14 cellular contexts compared by ENCODE assay signal in the genomic region with DNA sequence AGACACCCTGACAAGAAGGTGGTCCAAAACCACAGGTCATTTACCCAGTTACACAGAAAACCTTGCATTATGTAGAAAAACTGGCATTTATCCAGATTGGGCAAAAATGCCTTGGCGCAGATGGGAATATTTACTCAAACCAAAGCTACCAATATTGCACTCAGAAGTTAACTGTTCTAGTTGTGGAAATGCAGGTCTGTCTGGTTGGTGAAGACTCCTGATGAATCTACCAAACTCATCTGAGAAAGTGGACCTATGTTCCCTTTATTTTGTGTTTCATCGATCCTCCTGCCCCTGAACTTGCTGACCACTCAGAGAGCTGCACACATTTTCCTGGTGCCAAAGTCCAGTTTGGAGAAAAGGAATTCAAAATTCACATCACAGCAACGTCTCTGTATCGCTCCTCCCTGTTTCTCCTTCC.
DNase-seq lines count a peak whose midpoint lies in the region; ATAC-seq and TF ChIP-seq lines count a peak whose summit lies in the region.
"Had no signal": no experiment of that assay in that cellular context is flagged by ENCODE, and none has a peak within 500 bp of the region (broad histone marks: within the 10 kb centered on the region; RNA-seq: fewer than 3 reads in every experiment).

No MANE protein-coding gene starts in this region.

- H3K9me3 ChIP-seq in adipocyte (ENCODE audit: control insufficient read depth, low read length) (no peaks in the 10 kb centered on the region), ovary (no peaks in the 10 kb centered on the region), upper lobe of left lung (no peaks in the 10 kb centered on the region)

- TF ChIP-seq POLR2A in ovary (IDR thresholded peaks at IDR 0.05): no peak
- no peak for TF ChIP-seq POLR2A in upper lobe of left lung (IDR thresholded peaks at IDR 0.05)

- H3K4me1 ChIP-seq in adipocyte (ENCODE audit: control insufficient read depth, insufficient read depth, low read length) (peaks cover 35% of the 10 kb centered on the region), ovary (ENCODE audit: insufficient read depth) (peaks cover 9% of the 10 kb centered on the region), upper lobe of left lung (peaks cover 0 to 8% (median 5%) of the 10 kb centered on the region in 4 donors)

- peak overlapping the region; percentile 70 for H3K4me3 ChIP-seq in adipocyte (ENCODE audit: low read length)
- no peak overlapping the region for H3K4me3 ChIP-seq in ovary
- H3K4me3 ChIP-seq in upper lobe of left lung: no peak overlapping the region
- H3K4me3 ChIP-seq: lung had no signal

- H3K9ac ChIP-seq in adipocyte (ENCODE audit: low read length): peak overlapping the region; percentile 78

- WGBS in ovary, 3 donors: 23 to 26% (median 24%) methylated on average over 4 of the region's 4 CpGs
- WGBS in upper lobe of left lung, 2 donors: 72 to 77% methylated on average over 4 of the region's 4 CpGs

- TF ChIP-seq CTCF in ovary (IDR thresholded peaks at IDR 0.05) (no peak), upper lobe of left lung (IDR thresholded peaks at IDR 0.05) (no peak), omental fat pad (IDR thresholded peaks at IDR 0.05) (no peak)

- intact Hi-C loops in ovary (cut with DNase I): no loop called here

- DNase-seq in adipocyte (ENCODE audit: low read depth): peak; percentile 27
- peak; percentile 10 for DNase-seq in fibroblast of peridontal ligament (ENCODE audit: extremely low read depth)
- no peak for DNase-seq in ovary
- DNase-seq in upper lobe of left lung: no peak
- DNase-seq in omental fat pad (ENCODE audit: low spot score): no peak
- no peak for DNase-seq in NCI-H82 (lab: John Stamatoyannopoulos, UW)
- DNase-seq: activated CD4-positive, alpha-beta T cell treated with anti-CD3 and anti-CD28 coated beads, Interleukin-2, amount 50 U/mL, for 48 hours; activated effector memory CD4-positive, alpha-beta T cell treated with anti-CD3 and anti-CD28 coated beads, Interleukin-2, amount 50 U/mL, for 16 hours; CD4-positive, CD25-positive, alpha-beta regulatory T cell; NCI-H1092; T-helper 9 cell had no signal

- no peak for TF ChIP-seq EP300 in ovary (IDR thresholded peaks at IDR 0.05)
- no peak for TF ChIP-seq EP300 in upper lobe of left lung (IDR thresholded peaks at IDR 0.05)

- ATAC-seq in upper lobe of left lung (ENCODE audit: low FRiP score in 2 of 2): no peak
- ATAC-seq in omental fat pad (ENCODE audit: low FRiP score): no peak
- no peak for ATAC-seq in GM19452 (IDR thresholded peaks at IDR 0.05; ENCODE audit: unreplicated experiment)
- ATAC-seq: stimulated activated effector memory CD8-positive, alpha-beta T cell treated with anti-CD3 and anti-CD28 coated beads, Interleukin-12 subunit alpha, Interleukin-12 subunit beta, amount 100 ng/mL, for 72 hours had no signal

- H3K27me3 ChIP-seq in adipocyte (replicated peaks; ENCODE audit: control insufficient read depth, insufficient read depth, low read length) (no peaks in the 10 kb centered on the region), ovary (no peaks in the 10 kb centered on the region), upper lobe of left lung (no peaks in the 10 kb centered on the region)

- no peaks in the 10 kb centered on the region for H3K36me3 ChIP-seq in adipocyte (ENCODE audit: control insufficient read depth, insufficient read depth, low read length, severe bottlenecking)
- H3K36me3 ChIP-seq in ovary: no peaks in the 10 kb centered on the region
- H3K36me3 ChIP-seq in upper lobe of left lung: no peaks in the 10 kb centered on the region

- H3K27ac ChIP-seq in ovary (peak overlapping the region; percentile 58 to 84), upper lobe of left lung (peak overlapping the region in 3 of 4 donors; percentile 16 to 68 (median 59))

Comparison
In these comparisons a context has a peak if more than half of its experiments do, and no peak if none do; other contexts are left out.
1. DNase-seq: peak in adipocyte (single experiment) and fibroblast of peridontal ligament (single experiment); none in ovary (0 of 5), upper lobe of left lung (0 of 2), omental fat pad (single experiment) and NCI-H82 (single experiment).